Comparison of ENCODE assay signal across 28 cellular contexts in genomic region chrX:122434942-122435341, GRCh38.
DNase-seq lines count a peak whose midpoint lies in the region; ATAC-seq, FAIRE-seq and TF ChIP-seq lines count a peak whose summit lies in the region.
"Had no signal": no experiment of that assay in that cellular context is flagged by ENCODE, and none has a peak within 500 bp of the region (broad histone marks: within the 10 kb centered on the region; RNA-seq: fewer than 3 reads in every experiment).

No MANE protein-coding gene starts in this region.

- H3K4me1 ChIP-seq in heart left ventricle, result peaks cover 0 to 4% (median 0%) of the 10 kb centered on the region in 12 donors
- H3K4me1 ChIP-seq in CD8-positive, alpha-beta memory T cell (ENCODE audit: insufficient read depth, low read length), result no peaks in the 10 kb centered on the region
- H3K4me1 ChIP-seq: BE2C, BLaER1, Caco-2 had no signal

- CTCF ChIA-PET in CD8-positive, alpha-beta memory T cell (lab: Charles Lee), result no interaction called here

- peak; percentile 72 for FAIRE-seq in islet of Langerhans (lab: Jason Lieb, UNC)
- FAIRE-seq: A204.1, GM12878, GM12892, GM18507 had no signal

- POLR2A ChIA-PET in CD8-positive, alpha-beta memory T cell (lab: Charles Lee), result no interaction called here

- no peak for DNase-seq in heart left ventricle
- no peak for DNase-seq in left cardiac atrium
- no peak for DNase-seq in left ventricle myocardium superior
- DNase-seq in cardiac septum (ENCODE audit: low spot score), result no peak
- DNase-seq in CD8-positive, alpha-beta memory T cell, result no peak
- no peak for DNase-seq in NOMO-1 (lab: John Stamatoyannopoulos, UW; ENCODE audit: unreplicated experiment in 2 of 2)
- DNase-seq: 8988T; ACHN; BE2C; C1 segment of cervical spinal cord; Caco-2; Calu3; CD4-positive, alpha-beta memory T cell; CD4-positive, CD25-positive, alpha-beta regulatory T cell; DMS 273 treated with DMSO at 0.1 percent for 48 hours; DMS153; DMS53; DMS79; DND-41; EL; GDM1 had no signal

- no peak overlapping the region for H3K4me3 ChIP-seq in heart left ventricle
- no peak overlapping the region for H3K4me3 ChIP-seq in CD8-positive, alpha-beta memory T cell (ENCODE audit: low read length)
- H3K4me3 ChIP-seq: BLaER1, GM12878 had no signal

- H3K36me3 Mint-ChIP-seq in CD8-positive, alpha-beta memory T cell, result peaks cover 0 to 4% (median 0%) of the 10 kb centered on the region in 3 donors
- H3K36me3 Mint-ChIP-seq: CD14-positive monocyte; CD4-positive, alpha-beta memory T cell; CD4-positive, CD25-positive, alpha-beta regulatory T cell had no signal

- intact Hi-C loops in heart left ventricle (cut with DNase I) (no loop called here), left cardiac atrium (cut with DNase I) (no loop called here), left ventricle myocardium superior (cut with micrococcal nuclease) (no loop called here), cardiac septum (cut with DNase I) (no loop called here)

- no peaks in the 10 kb centered on the region for H3K36me3 ChIP-seq in heart left ventricle
- H3K36me3 ChIP-seq in CD8-positive, alpha-beta memory T cell (ENCODE audit: insufficient read depth, low read length), result no peaks in the 10 kb centered on the region
- H3K36me3 ChIP-seq: BE2C, BLaER1 had no signal

- H3K27ac Mint-ChIP-seq in CD8-positive, alpha-beta memory T cell, result no peak overlapping the region
- H3K27ac Mint-ChIP-seq: CD14-positive monocyte; CD4-positive, alpha-beta memory T cell; CD4-positive, CD25-positive, alpha-beta regulatory T cell had no signal

- H3K4me1 Mint-ChIP-seq in CD8-positive, alpha-beta memory T cell, result no peaks in the 10 kb centered on the region
- H3K4me1 Mint-ChIP-seq: CD14-positive monocyte; CD4-positive, alpha-beta memory T cell; CD4-positive, CD25-positive, alpha-beta regulatory T cell had no signal

- H3K27me3 Mint-ChIP-seq in CD8-positive, alpha-beta memory T cell, result no peaks in the 10 kb centered on the region
- H3K27me3 Mint-ChIP-seq: CD4-positive, alpha-beta memory T cell; CD4-positive, CD25-positive, alpha-beta regulatory T cell had no signal

- no peak for TF ChIP-seq POLR2A in heart left ventricle (IDR thresholded peaks at IDR 0.05)

- peak overlapping the region in 2 of 12 donors; percentile 22 to 49 for H3K27ac ChIP-seq in heart left ventricle
- no peak overlapping the region for H3K27ac ChIP-seq in CD8-positive, alpha-beta memory T cell (ENCODE audit: low read depth, low read length)
- H3K27ac ChIP-seq: BLaER1 had no signal

- H3K4me3 Mint-ChIP-seq in CD8-positive, alpha-beta memory T cell, result no peak overlapping the region
- H3K4me3 Mint-ChIP-seq: CD14-positive monocyte; CD4-positive, alpha-beta memory T cell; CD4-positive, CD25-positive, alpha-beta regulatory T cell had no signal

- TF ChIP-seq CTCF in heart left ventricle (IDR thresholded peaks at IDR 0.05), result no peak

- ATAC-seq in heart left ventricle (peak in 3 of 4 donors; percentile 34 to 56 (median 51)), left cardiac atrium (no peak), left ventricle myocardium superior (peak; percentile 59)
- ATAC-seq: GM12878 had no signal

- no peaks in the 10 kb centered on the region for H3K27me3 ChIP-seq in heart left ventricle
- H3K27me3 ChIP-seq in CD8-positive, alpha-beta memory T cell (ENCODE audit: insufficient read depth, low read length, poor library complexity, severe bottlenecking), result no peaks in the 10 kb centered on the region
- H3K27me3 ChIP-seq: BE2C had no signal

- H3K9me3 Mint-ChIP-seq in CD8-positive, alpha-beta memory T cell, result peaks cover 9 to 13% (median 10%) of the 10 kb centered on the region in 5 donors

- peaks cover 0 to 13% (median 1%) of the 10 kb centered on the region in 12 donors for H3K9me3 ChIP-seq in heart left ventricle
- no peaks in the 10 kb centered on the region for H3K9me3 ChIP-seq in CD8-positive, alpha-beta memory T cell (ENCODE audit: low read length)
- H3K9me3 ChIP-seq: BE2C, Caco-2 had no signal

- 34 to 67% (median 49%) methylated on average over 2 of the region's 2 CpGs for WGBS in heart left ventricle, 4 donors

Comparison
In these comparisons a context has a peak if more than half of its experiments do, and no peak if none do; other contexts are left out.
1. ATAC-seq: peak in heart left ventricle (3 of 4) and left ventricle myocardium superior (single experiment); none in left cardiac atrium (0 of 2).